Comparison of ENCODE assay signal across 1 cellular context in genomic region chr12:49057888-49058287, GRCh38.
TF ChIP-seq lines count a peak whose summit lies in the region.

No MANE protein-coding gene starts in this region.

TF ChIP-seq in A549, 52 proteins besides CTCF, POLR2A, EP300 and RAD21 (continued from another document):
- TF ChIP-seq CHD2 (IDR thresholded peaks at IDR 0.05; ENCODE audit: low read length, partially characterized antibody) (no peak), MAX (IDR thresholded peaks at IDR 0.05) (no peak), HOXB13 (CRISPR knock-in tag; IDR thresholded peaks at IDR 0.05; ENCODE audit: low read depth) (no peak), MAZ (IDR thresholded peaks at IDR 0.05; ENCODE audit: borderline replicate concordance, low read depth, low read length) (no peak), HEYL (CRISPR knock-in tag; IDR thresholded peaks at IDR 0.05) (no peak), HOXB5 (CRISPR knock-in tag; IDR thresholded peaks at IDR 0.05) (no peak)
